16 cellular contexts compared by ENCODE assay signal in genomic region chr21:32467291-32467690, GRCh38. TPM values are rescaled to one million over a fixed set of nuclear protein-coding genes. Genes with fewer than 3 reads are reported as not detected.
DNase-seq lines count a peak whose midpoint lies in the region; ATAC-seq and TF ChIP-seq lines count a peak whose summit lies in the region.
"Had no signal": no experiment of that assay in that cellular context is flagged by ENCODE, and none has a peak within 500 bp of the region (broad histone marks: within the 10 kb centered on the region; RNA-seq: fewer than 3 reads in every experiment).

No MANE protein-coding gene starts in this region.

- H3K27ac Mint-ChIP-seq in GM23338 (no peak overlapping the region), WTC11 (peak overlapping the region; percentile 48; the same call in 1 of the 2 replicates)
- H3K27ac Mint-ChIP-seq: HFFc6 had no signal

- no peaks in the 10 kb centered on the region for H3K9me2 ChIP-seq in GM23338 (ENCODE audit: insufficient read depth)

- intact Hi-C loops in upper lobe of right lung (cut with DNase I) (no loop called here), esophagus muscularis mucosa (cut with DNase I) (no loop called here)

- no peaks in the 10 kb centered on the region for H3K27me3 ChIP-seq in GM23338 (ENCODE audit: insufficient read depth)
- no peaks in the 10 kb centered on the region for H3K27me3 ChIP-seq in upper lobe of right lung
- H3K27me3 ChIP-seq in esophagus muscularis mucosa, result no peaks in the 10 kb centered on the region
- H3K27me3 ChIP-seq: BLaER1 had no signal

- no peaks in the 10 kb centered on the region for H3K9me3 ChIP-seq in upper lobe of right lung
- H3K9me3 ChIP-seq in esophagus muscularis mucosa, result no peaks in the 10 kb centered on the region
- H3K9me3 ChIP-seq: Caco-2 had no signal

- ATAC-seq in GM23338 (peak; percentile 84), WTC11 (peak; percentile 94), upper lobe of right lung (no peak), HG03025 (IDR thresholded peaks at IDR 0.05; ENCODE audit: low FRiP score, unreplicated experiment) (no peak)

- H3K79me2 ChIP-seq in GM23338 (replicated peaks; ENCODE audit: insufficient read depth), result no peaks in the 10 kb centered on the region

- DNase-seq in GM23338 (ENCODE audit: low spot score) (peak; percentile 50), WTC11 (ENCODE audit: low spot score) (peak; percentile 21), iPS DF 19.7 (ENCODE audit: low read depth, low spot score) (peak; percentile 17), upper lobe of right lung (peak; percentile 28), esophagus muscularis mucosa (ENCODE audit: extremely low spot score) (no peak), SKM-1 treated with dmso at 0.1 percent for 144 hours (lab: John Stamatoyannopoulos, UW; ENCODE audit: unreplicated experiment) (no peak)
- DNase-seq: AML-193; Caco-2; CD8-positive, alpha-beta memory T cell; DMS53; HCEC 1CT; HFFc6 had no signal

- no peaks in the 10 kb centered on the region for H4K20me1 ChIP-seq in GM23338 (replicated peaks; ENCODE audit: insufficient read depth)
- H4K20me1 ChIP-seq: BLaER1 had no signal

- no peaks in the 10 kb centered on the region for H3F3A ChIP-seq in GM23338 (replicated peaks; ENCODE audit: low read depth)

- 0 out of 2 replicates have a peak, but pooled peaks cover 6% of the 10 kb centered on the region for H3K4me1 ChIP-seq in GM23338 (ENCODE audit: insufficient read depth)
- H3K4me1 ChIP-seq in upper lobe of right lung, result peaks cover 10% of the 10 kb centered on the region
- peaks cover 0 to 21% (median 12%) of the 10 kb centered on the region in 4 donors for H3K4me1 ChIP-seq in esophagus muscularis mucosa
- H3K4me1 ChIP-seq: BLaER1, Caco-2 had no signal

- CTCF ChIA-PET in WTC11 (lab: Charles Lee), result interaction anchor here (0.8 to 1.2 kb wide), 3 partner anchors 72 to 134 kb away, joined by 3 to 4 read pairs (median 3); no protein-coding TSS in a partner anchor

- no peak overlapping the region for H3K4me3 ChIP-seq in GM23338
- no peak overlapping the region for H3K4me3 ChIP-seq in upper lobe of right lung
- H3K4me3 ChIP-seq in esophagus muscularis mucosa, result no peak overlapping the region
- H3K4me3 ChIP-seq: BLaER1 had no signal

- 0 out of 2 replicates have a peak, but pooled peaks cover 4% of the 10 kb centered on the region for H3K36me3 ChIP-seq in GM23338 (ENCODE audit: insufficient read depth)
- H3K36me3 ChIP-seq in upper lobe of right lung, result peaks cover 50% of the 10 kb centered on the region
- peaks cover 32 to 84% (median 53%) of the 10 kb centered on the region in 4 donors for H3K36me3 ChIP-seq in esophagus muscularis mucosa
- H3K36me3 ChIP-seq: BLaER1 had no signal

- no peak overlapping the region for H3K4me2 ChIP-seq in GM23338
- H3K4me2 ChIP-seq: BLaER1, KMS-11 had no signal

- H3K9me3 Mint-ChIP-seq in GM23338, result peaks cover 13% of the 10 kb centered on the region
- peaks cover 16% of the 10 kb centered on the region for H3K9me3 Mint-ChIP-seq in WTC11
- H3K9me3 Mint-ChIP-seq: CD8-positive, alpha-beta memory T cell; HFFc6 had no signal

- H3K4me3 Mint-ChIP-seq in GM23338, result no peak overlapping the region
- no peak overlapping the region for H3K4me3 Mint-ChIP-seq in WTC11
- H3K4me3 Mint-ChIP-seq: CD8-positive, alpha-beta memory T cell; HFFc6; IgD-negative memory B cell had no signal

- TF ChIP-seq CTCF in GM23338 (conservative IDR thresholded peaks at IDR 0.05; ENCODE audit: low read depth in 2 of 2) (peak in 1 of 2 experiments; percentile 16; a peak in 1 of 4 replicates), WTC11 (IDR thresholded peaks at IDR 0.05) (no peak), upper lobe of right lung (IDR thresholded peaks at IDR 0.05) (no peak), esophagus muscularis mucosa (IDR thresholded peaks at IDR 0.05) (no peak)

- TF ChIP-seq EP300 in esophagus muscularis mucosa (IDR thresholded peaks at IDR 0.05), result no peak

- H3K4me1 Mint-ChIP-seq in GM23338 (peaks cover 6% of the 10 kb centered on the region), WTC11 (peaks cover 8% of the 10 kb centered on the region)
- H3K4me1 Mint-ChIP-seq: CD8-positive, alpha-beta memory T cell; IgD-negative memory B cell had no signal

- H3K27me3 Mint-ChIP-seq in GM23338 (ENCODE audit: insufficient read depth, low read depth, poor library complexity) (peaks cover 2% of the 10 kb centered on the region), WTC11 (ENCODE audit: low read depth) (no peaks in the 10 kb centered on the region)
- H3K27me3 Mint-ChIP-seq: CD8-positive, alpha-beta memory T cell; IgD-negative memory B cell had no signal

- H2AFZ ChIP-seq in GM23338, result no peak overlapping the region

- POLR2A ChIA-PET in WTC11 (lab: Charles Lee), result no interaction called here

- no peak overlapping the region for H3K27ac ChIP-seq in GM23338 (ENCODE audit: low read depth)
- no peak overlapping the region for H3K27ac ChIP-seq in upper lobe of right lung
- H3K27ac ChIP-seq in esophagus muscularis mucosa (replicated peaks in 1 of 4), result no peak overlapping the region
- H3K27ac ChIP-seq: BLaER1, KMS-11 had no signal

- peaks cover 21% of the 10 kb centered on the region for H3K36me3 Mint-ChIP-seq in GM23338 (ENCODE audit: low read depth)
- H3K36me3 Mint-ChIP-seq in WTC11, result peaks cover 20% of the 10 kb centered on the region

- 90% methylated on average over 4 of the region's 4 CpGs for WGBS in esophagus muscularis mucosa

- TF ChIP-seq POLR2A in esophagus muscularis mucosa (IDR thresholded peaks at IDR 0.05; ENCODE audit: low read depth), result no peak

TF ChIP-seq in GM23338, 12 proteins besides CTCF, POLR2A, EP300 and RAD21:
- TF ChIP-seq EZH2phosphoT487 (IDR thresholded peaks at IDR 0.05; ENCODE audit: unreplicated experiment) (no peak), CREB1 (CRISPR knock-in tag; IDR thresholded peaks at IDR 0.05; ENCODE audit: low read depth) (no peak), NANOG (IDR thresholded peaks at IDR 0.05; ENCODE audit: borderline replicate concordance) (no peak), POLR2AphosphoS5 (IDR thresholded peaks at IDR 0.05; ENCODE audit: low read depth) (no peak), REST (IDR thresholded peaks at IDR 0.05; ENCODE audit: unreplicated experiment) (no peak)

TF ChIP-seq in WTC11, 78 proteins besides CTCF, POLR2A, EP300 and RAD21:
- TF ChIP-seq NR2C2 (CRISPR knock-in tag; IDR thresholded peaks at IDR 0.05) (no peak), MLX (CRISPR knock-in tag; IDR thresholded peaks at IDR 0.05) (no peak), ZNF423 (CRISPR knock-in tag; IDR thresholded peaks at IDR 0.05) (no peak), OVOL2 (CRISPR knock-in tag; IDR thresholded peaks at IDR 0.05; ENCODE audit: borderline replicate concordance) (no peak), NFATC4 (CRISPR knock-in tag; IDR thresholded peaks at IDR 0.05) (no peak), MYBL2 (CRISPR knock-in tag; IDR thresholded peaks at IDR 0.05) (no peak), ZNF317 (CRISPR knock-in tag; IDR thresholded peaks at IDR 0.05; ENCODE audit: borderline replicate concordance, low read depth) (no peak)
- TF ChIP-seq, protein P1, sequence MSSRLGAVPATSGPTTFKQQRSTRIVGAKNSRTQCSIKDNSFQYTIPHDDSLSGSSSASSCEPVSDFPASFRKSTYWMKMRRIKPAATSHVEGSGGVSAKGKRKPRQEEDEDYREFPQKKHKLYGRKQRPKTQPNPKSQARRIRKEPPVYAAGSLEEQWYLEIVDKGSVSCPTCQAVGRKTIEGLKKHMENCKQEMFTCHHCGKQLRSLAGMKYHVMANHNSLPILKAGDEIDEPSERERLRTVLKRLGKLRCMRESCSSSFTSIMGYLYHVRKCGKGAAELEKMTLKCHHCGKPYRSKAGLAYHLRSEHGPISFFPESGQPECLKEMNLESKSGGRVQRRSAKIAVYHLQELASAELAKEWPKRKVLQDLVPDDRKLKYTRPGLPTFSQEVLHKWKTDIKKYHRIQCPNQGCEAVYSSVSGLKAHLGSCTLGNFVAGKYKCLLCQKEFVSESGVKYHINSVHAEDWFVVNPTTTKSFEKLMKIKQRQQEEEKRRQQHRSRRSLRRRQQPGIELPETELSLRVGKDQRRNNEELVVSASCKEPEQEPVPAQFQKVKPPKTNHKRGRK (CRISPR knock-in tag; IDR thresholded peaks at IDR 0.05; ENCODE audit: borderline replicate concordance), result no peak
TF ChIP-seq in WTC11: peak in this region for 0.

RNA-seq across cellular contexts. Expression of gene EVA1C, which starts 54.8 kb away (rescaled TPM):
- total RNA-seq in GM23338 (2014; rRNA removed; shearing (Covaris generic)), result 3.8 and 6.9 TPM in 2 replicates
- 3.9 and 4.6 TPM in 2 replicates for polyA plus RNA-seq in GM23338 (2016; fragmentation: Nextera tagmentation; extraction: Ambion mirVana)
- total RNA-seq in WTC11 (2021) (2.3 to 3.6 TPM (median 3.1 TPM) in 3 replicates), upper lobe of right lung (55.4 TPM), esophagus muscularis mucosa (10 to 100 TPM; 49.8 to 86.6 (median 64.6) TPM)
- total RNA-seq: Caco-2 had no signal

Comparison
In these comparisons a context has a peak if more than half of its experiments do, and no peak if none do; other contexts are left out.
1. ATAC-seq: peak in GM23338 (single experiment) and WTC11 (single experiment); none in upper lobe of right lung (single experiment) and HG03025 (single experiment).
2. DNase-seq: peak in GM23338 (single experiment), WTC11 (single experiment), iPS DF 19.7 (single experiment) and upper lobe of right lung (single experiment); none in esophagus muscularis mucosa (single experiment) and SKM-1 treated with dmso at 0.1 percent for 144 hours (single experiment).